8 cellular contexts compared by ENCODE assay signal in genomic region chr12:2691340-2692111, GRCh38.
DNase-seq lines count a peak whose midpoint lies in the region; ATAC-seq and TF ChIP-seq lines count a peak whose summit lies in the region.

No MANE protein-coding gene starts in this region.

- no peaks in the 10 kb centered on the region for H4K20me1 ChIP-seq in neural progenitor cell (ENCODE audit: low read depth)

- ATAC-seq in GM19025 (IDR thresholded peaks at IDR 0.05; ENCODE audit: low read depth, unreplicated experiment) (peak; percentile 79), HG03469 (IDR thresholded peaks at IDR 0.05; ENCODE audit: unreplicated experiment) (peak; percentile 57), GM21528 (IDR thresholded peaks at IDR 0.05; ENCODE audit: low FRiP score, unreplicated experiment) (no peak)

- no peak for TF ChIP-seq CTCF in AG04449 (IDR thresholded peaks at IDR 0.05; ENCODE audit: insufficient read depth, low read length, missing control alignments)
- TF ChIP-seq CTCF in VCaP (conservative IDR thresholded peaks at IDR 0.05) = peak; percentile 4; the same call in 1 of the 2 replicates
- TF ChIP-seq CTCF in neural progenitor cell (IDR thresholded peaks at IDR 0.05) = no peak
- no peak for TF ChIP-seq CTCF in uterus (IDR thresholded peaks at IDR 0.05)

- no peak overlapping the region for H3K9ac ChIP-seq in neural progenitor cell

- H3K9me3 ChIP-seq in neural progenitor cell (ENCODE audit: low read depth) = no peaks in the 10 kb centered on the region
- no peaks in the 10 kb centered on the region for H3K9me3 ChIP-seq in uterus

- peak overlapping the region; percentile 96 for H3K4me2 ChIP-seq in neural progenitor cell

- H3K4me3 ChIP-seq in AG04449 (ENCODE audit: low read depth, low read length) (peak overlapping the region; percentile 42), neural progenitor cell (peak overlapping the region; percentile 67), uterus (peak overlapping the region; percentile 14 to 16)

- H3K27ac Mint-ChIP-seq in neural progenitor cell = peak overlapping the region; percentile 12

- H3K27me3 Mint-ChIP-seq in neural progenitor cell (ENCODE audit: insufficient read depth, low read depth) = peaks cover 54% of the 10 kb centered on the region

- no peak for DNase-seq in AG04449 (ENCODE audit: low read depth, low spot score)
- DNase-seq in effector CD4-positive, alpha-beta T cell = peak; percentile 25
- peak; percentile 72 for DNase-seq in neural progenitor cell (ENCODE audit: low spot score)
- DNase-seq in uterus = no peak

- peaks cover 8% of the 10 kb centered on the region for H3K4me1 Mint-ChIP-seq in neural progenitor cell

- peak overlapping the region; percentile 97 for H2AFZ ChIP-seq in neural progenitor cell (replicated peaks)

- H3K4me1 ChIP-seq in neural progenitor cell (no peaks in the 10 kb centered on the region), uterus (no peaks in the 10 kb centered on the region)

- peaks cover 26% of the 10 kb centered on the region for H3F3A ChIP-seq in neural progenitor cell (ENCODE audit: low read depth)

- POLR2A ChIA-PET in AG04449 (lab: Yijun Ruan, JAX) = no interaction called here

- no peak for TF ChIP-seq POLR2A in uterus (IDR thresholded peaks at IDR 0.05)

- intact Hi-C loops in uterus (cut with DNase I; ENCODE audit: low total_unique reads) = no loop called here

- H3K36me3 ChIP-seq in neural progenitor cell (no peaks in the 10 kb centered on the region), uterus (no peaks in the 10 kb centered on the region)

- H3K9me3 Mint-ChIP-seq in neural progenitor cell = peaks cover 6% of the 10 kb centered on the region

- H3K79me2 ChIP-seq in neural progenitor cell (ENCODE audit: low read depth) = no peaks in the 10 kb centered on the region

- H3K27me3 ChIP-seq in neural progenitor cell (peaks cover 41% of the 10 kb centered on the region), uterus (no peaks in the 10 kb centered on the region)

- CTCF ChIA-PET in AG04449 (lab: Yijun Ruan, JAX) = interaction anchor here (1.3 kb wide), 1 partner anchor 8 kb away, joined by 4 read pairs; no protein-coding TSS in a partner anchor

- H3K36me3 Mint-ChIP-seq in neural progenitor cell = no peaks in the 10 kb centered on the region

- peak overlapping the region; percentile 79 for H3K27ac ChIP-seq in VCaP
- H3K27ac ChIP-seq in neural progenitor cell = no peak overlapping the region
- no peak overlapping the region for H3K27ac ChIP-seq in uterus

- H3K4me3 Mint-ChIP-seq in neural progenitor cell = peak overlapping the region; percentile 86

Comparison
In these comparisons a context has a peak if more than half of its experiments do, and no peak if none do; other contexts are left out.
1. DNase-seq: peak in effector CD4-positive, alpha-beta T cell (single experiment) and neural progenitor cell (single experiment); none in AG04449 (single experiment) and uterus (0 of 2).
2. H3K4me3 ChIP-seq: peak in every context shown above with its lines; median percentile 67 in neural progenitor cell; 42 in AG04449; 15 in uterus.